ENCODE assay signal across 9 cellular contexts in the genomic region with DNA sequence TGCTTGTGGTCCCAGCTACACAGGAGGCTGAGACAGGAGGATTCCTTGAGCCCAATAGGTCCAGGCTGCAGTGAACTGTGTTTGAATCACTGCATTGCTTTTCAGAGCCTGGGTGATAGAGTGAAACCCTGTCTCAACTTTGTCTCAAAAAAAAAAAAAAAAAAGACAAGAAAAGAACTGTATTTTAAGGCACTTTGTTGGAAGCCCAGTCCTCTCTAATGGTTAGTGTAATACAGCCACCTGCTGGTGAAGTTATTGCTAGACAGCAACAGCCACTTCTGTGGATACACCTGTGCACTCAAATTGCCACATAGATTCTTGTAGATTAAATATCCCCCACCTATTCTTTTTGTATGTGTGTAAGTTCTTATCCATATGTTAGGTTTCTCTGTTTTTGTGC. TPM values are rescaled to one million over a fixed set of nuclear protein-coding genes. Genes with fewer than 3 reads are reported as not detected.
DNase-seq lines count a peak whose midpoint lies in the region; ATAC-seq and TF ChIP-seq lines count a peak whose summit lies in the region.
"Had no signal": no experiment of that assay in that cellular context is flagged by ENCODE, and none has a peak within 500 bp of the region (broad histone marks: within the 10 kb centered on the region; RNA-seq: fewer than 3 reads in every experiment).

No MANE protein-coding gene starts in this region.

- H3K27ac Mint-ChIP-seq in osteocyte (ENCODE audit: unreplicated experiment): no peak overlapping the region
- no peak overlapping the region for H3K27ac Mint-ChIP-seq in activated T-helper 2 cell treated with anti-CD3 and anti-CD28 coated beads, Interferon-gamma antibody, Interleukin-2, Interleukin-4, amounts not matched to agents 10 μg/mL and 5 μg/mL and 100 μg/mL, durations not matched to agents 14 hours and 24 hours and 36 hours

- no peaks in the 10 kb centered on the region for H3K79me2 ChIP-seq in OCI-LY3 (ENCODE audit: low read length)

- no peaks in the 10 kb centered on the region for H3K9me3 ChIP-seq in OCI-LY3 (ENCODE audit: insufficient read depth, low read length)
- H3K9me3 ChIP-seq: BLaER1 had no signal

- TF ChIP-seq CTCF in OCI-LY3 (IDR thresholded peaks at IDR 0.05; ENCODE audit: low read depth, low read length) (peak; percentile 86), osteocyte (IDR thresholded peaks at IDR 0.05) (peak; percentile 57)

- H3K4me1 ChIP-seq in OCI-LY3 (ENCODE audit: low read length): peaks cover 8% of the 10 kb centered on the region; the same call in 1 of the 2 replicates
- H3K4me1 ChIP-seq: BLaER1 had no signal

- no peaks in the 10 kb centered on the region for H3K27me3 ChIP-seq in OCI-LY3 (ENCODE audit: low read depth, low read length)
- H3K27me3 ChIP-seq: BLaER1 had no signal

- peak overlapping the region; percentile 37 for H3K4me2 ChIP-seq in OCI-LY3 (ENCODE audit: low read length)
- H3K4me2 ChIP-seq: BLaER1 had no signal

- H3K27ac ChIP-seq in OCI-LY3 (ENCODE audit: low read length): no peak overlapping the region
- H3K27ac ChIP-seq: BLaER1 had no signal

- H3K36me3 ChIP-seq in OCI-LY3 (replicated peaks; ENCODE audit: low read depth, low read length): no peaks in the 10 kb centered on the region
- H3K36me3 ChIP-seq: BLaER1 had no signal

- H3K9me3 Mint-ChIP-seq in osteocyte (ENCODE audit: unreplicated experiment): no peaks in the 10 kb centered on the region
- H3K9me3 Mint-ChIP-seq in activated T-helper 2 cell treated with anti-CD3 and anti-CD28 coated beads, Interferon-gamma antibody, Interleukin-2, Interleukin-4, amounts not matched to agents 10 μg/mL and 5 μg/mL and 100 μg/mL, durations not matched to agents 14 hours and 24 hours and 36 hours: no peaks in the 10 kb centered on the region

- intact Hi-C loops in activated T-helper 2 cell treated with anti-CD3 and anti-CD28 coated beads, Interferon-gamma antibody, Interleukin-2, Interleukin-4, amounts not matched to agents 10 μg/mL and 5 μg/mL and 100 μg/mL, durations not matched to agents 14 hours and 24 hours and 36 hours (cut with micrococcal nuclease): loop anchor here (1.0 kb wide), 1 partner anchor 70 kb away; no protein-coding TSS in a partner anchor

- TF ChIP-seq POLR2A in erythroblast (IDR thresholded peaks at IDR 0.05; ENCODE audit: low read length): no peak

- peaks cover 37% of the 10 kb centered on the region for H3K27me3 Mint-ChIP-seq in osteocyte (ENCODE audit: unreplicated experiment)
- H3K27me3 Mint-ChIP-seq in activated T-helper 2 cell treated with anti-CD3 and anti-CD28 coated beads, Interferon-gamma antibody, Interleukin-2, Interleukin-4, amounts not matched to agents 10 μg/mL and 5 μg/mL and 100 μg/mL, durations not matched to agents 14 hours and 24 hours and 36 hours (ENCODE audit: low read depth): peaks cover 16% of the 10 kb centered on the region

- no peaks in the 10 kb centered on the region for H4K20me1 ChIP-seq in OCI-LY3 (ENCODE audit: insufficient read depth, low read length)
- H4K20me1 ChIP-seq: BLaER1 had no signal

- DNase-seq in DMS153 treated with DMSO at 0.1 percent for 48 hours (lab: John Stamatoyannopoulos, UW; ENCODE audit: unreplicated experiment) (peak; percentile 2), DMS153 (lab: John Stamatoyannopoulos, UW) (no peak), erythroblast (lab: John Stamatoyannopoulos, UW) (peak; percentile 20 to 37), osteocyte (ENCODE audit: extremely low spot score, unreplicated experiment) (no peak)
- DNase-seq in activated T-helper 2 cell treated with anti-CD3 and anti-CD28 coated beads, Interferon-gamma antibody, Interleukin-2, Interleukin-4, amounts not matched to agents 10 μg/mL and 5 μg/mL and 100 μg/mL, durations not matched to agents 14 hours and 24 hours and 36 hours (ENCODE audit: low spot score): no peak

- H3K4me3 ChIP-seq in OCI-LY3 (ENCODE audit: low read length): 0 out of 2 replicates have a peak overlapping the region, but pooled peaks have one; percentile 7
- H3K4me3 ChIP-seq: BLaER1 had no signal

- H3K9ac ChIP-seq in OCI-LY3 (ENCODE audit: low read length): no peak overlapping the region
- H3K9ac ChIP-seq: BLaER1 had no signal

- peak; percentile 37 for ATAC-seq in GM18520 (IDR thresholded peaks at IDR 0.05; ENCODE audit: unreplicated experiment)
- peak; percentile 47 for ATAC-seq in HG03060 (IDR thresholded peaks at IDR 0.05; ENCODE audit: low read depth, unreplicated experiment)

- no peaks in the 10 kb centered on the region for H3K36me3 Mint-ChIP-seq in osteocyte (ENCODE audit: unreplicated experiment)
- no peaks in the 10 kb centered on the region for H3K36me3 Mint-ChIP-seq in activated T-helper 2 cell treated with anti-CD3 and anti-CD28 coated beads, Interferon-gamma antibody, Interleukin-2, Interleukin-4, amounts not matched to agents 10 μg/mL and 5 μg/mL and 100 μg/mL, durations not matched to agents 14 hours and 24 hours and 36 hours (ENCODE audit: low read depth)

- 0 out of 2 replicates have a peak overlapping the region, but pooled peaks have one; percentile 24 for H2AFZ ChIP-seq in OCI-LY3 (ENCODE audit: low read depth, low read length)

- H3K4me1 Mint-ChIP-seq in osteocyte (ENCODE audit: unreplicated experiment): peaks cover 5% of the 10 kb centered on the region
- H3K4me1 Mint-ChIP-seq in activated T-helper 2 cell treated with anti-CD3 and anti-CD28 coated beads, Interferon-gamma antibody, Interleukin-2, Interleukin-4, amounts not matched to agents 10 μg/mL and 5 μg/mL and 100 μg/mL, durations not matched to agents 14 hours and 24 hours and 36 hours (ENCODE audit: low read depth): no peaks in the 10 kb centered on the region

- no peak overlapping the region for H3K4me3 Mint-ChIP-seq in osteocyte (ENCODE audit: unreplicated experiment)
- no peak overlapping the region for H3K4me3 Mint-ChIP-seq in activated T-helper 2 cell treated with anti-CD3 and anti-CD28 coated beads, Interferon-gamma antibody, Interleukin-2, Interleukin-4, amounts not matched to agents 10 μg/mL and 5 μg/mL and 100 μg/mL, durations not matched to agents 14 hours and 24 hours and 36 hours (ENCODE audit: low read depth)

RNA-seq across cellular contexts. Expression of gene FGG, which starts 10.1 kb away (rescaled TPM):
- total RNA-seq in osteocyte: not detected in 2 replicates
- not detected in 2 replicates for total RNA-seq in activated T-helper 2 cell treated with anti-CD3 and anti-CD28 coated beads, Interferon-gamma antibody, Interleukin-2, Interleukin-4, amounts not matched to agents 10 μg/mL and 5 μg/mL and 100 μg/mL, durations not matched to agents 14 hours and 24 hours and 36 hours

RNA-seq across cellular contexts. Expression of gene FGA, which starts 32.1 kb away (rescaled TPM):
- total RNA-seq in osteocyte: not detected in 2 replicates
- not detected in 2 replicates for total RNA-seq in activated T-helper 2 cell treated with anti-CD3 and anti-CD28 coated beads, Interferon-gamma antibody, Interleukin-2, Interleukin-4, amounts not matched to agents 10 μg/mL and 5 μg/mL and 100 μg/mL, durations not matched to agents 14 hours and 24 hours and 36 hours

RNA-seq across cellular contexts. Expression of gene FGB, which starts 59.8 kb away (rescaled TPM):
- total RNA-seq in osteocyte: not detected in 2 replicates
- total RNA-seq in activated T-helper 2 cell treated with anti-CD3 and anti-CD28 coated beads, Interferon-gamma antibody, Interleukin-2, Interleukin-4, amounts not matched to agents 10 μg/mL and 5 μg/mL and 100 μg/mL, durations not matched to agents 14 hours and 24 hours and 36 hours: not detected in 2 replicates

Comparison
In these comparisons a context has a peak if more than half of its experiments do, and no peak if none do; other contexts are left out.
1. DNase-seq: peak in DMS153 treated with DMSO at 0.1 percent for 48 hours (single experiment) and erythroblast (2 of 2); none in DMS153 (single experiment), osteocyte (single experiment) and activated T-helper 2 cell treated with anti-CD3 and anti-CD28 coated beads, Interferon-gamma antibody, Interleukin-2, Interleukin-4, amounts not matched to agents 10 μg/mL and 5 μg/mL and 100 μg/mL, durations not matched to agents 14 hours and 24 hours and 36 hours (single experiment).